In genomic region chr2:12555012-12555645, GRCh38 we compare ENCODE assay signal across 8 cellular contexts.
DNase-seq lines count a peak whose midpoint lies in the region; ATAC-seq, FAIRE-seq and TF ChIP-seq lines count a peak whose summit lies in the region.

No MANE protein-coding gene starts in this region.

- H3K27ac ChIP-seq in left lung, result no peak overlapping the region

- no peak for FAIRE-seq in GM12891 (lab: Jason Lieb, UNC)

- H3K4me1 Mint-ChIP-seq in activated T-helper 2 cell treated with anti-CD3 and anti-CD28 coated beads, Interferon-gamma antibody, Interleukin-2, Interleukin-4, amounts not matched to agents 10 μg/mL and 5 μg/mL and 100 μg/mL, durations not matched to agents 14 hours and 24 hours and 36 hours (ENCODE audit: low read depth), result peaks cover 42% of the 10 kb centered on the region

- H3K9me3 Mint-ChIP-seq in activated T-helper 2 cell treated with anti-CD3 and anti-CD28 coated beads, Interferon-gamma antibody, Interleukin-2, Interleukin-4, amounts not matched to agents 10 μg/mL and 5 μg/mL and 100 μg/mL, durations not matched to agents 14 hours and 24 hours and 36 hours, result peaks cover 6% of the 10 kb centered on the region

- no peaks in the 10 kb centered on the region for H3K27me3 ChIP-seq in left lung

- intact Hi-C loops in activated T-helper 2 cell treated with anti-CD3 and anti-CD28 coated beads, Interferon-gamma antibody, Interleukin-2, Interleukin-4, amounts not matched to agents 10 μg/mL and 5 μg/mL and 100 μg/mL, durations not matched to agents 14 hours and 24 hours and 36 hours (cut with micrococcal nuclease), result loop anchor here (1.0 to 10.0 kb wide), 10 partner anchors 40 to 803 kb away; partner anchors contain the start of gene TRIB2
- intact Hi-C loops in left lung (cut with DNase I), result no loop called here

- H3K4me1 ChIP-seq in left lung, result peaks cover 0 to 11% of the 10 kb centered on the region in 2 donors

- no peak overlapping the region for H3K4me3 ChIP-seq in left lung

- no peak for TF ChIP-seq POLR2A in GM12891 (IDR thresholded peaks at IDR 0.05; ENCODE audit: low read depth, low read length)

- peak; percentile 47 for ATAC-seq in HG03342 (IDR thresholded peaks at IDR 0.05; ENCODE audit: unreplicated experiment)
- peak; percentile 51 for ATAC-seq in left lung

- H3K4me3 Mint-ChIP-seq in activated T-helper 2 cell treated with anti-CD3 and anti-CD28 coated beads, Interferon-gamma antibody, Interleukin-2, Interleukin-4, amounts not matched to agents 10 μg/mL and 5 μg/mL and 100 μg/mL, durations not matched to agents 14 hours and 24 hours and 36 hours (ENCODE audit: low read depth), result peak overlapping the region; percentile 14

- no peaks in the 10 kb centered on the region for H3K9me3 ChIP-seq in left lung

- H3K27ac Mint-ChIP-seq in activated T-helper 2 cell treated with anti-CD3 and anti-CD28 coated beads, Interferon-gamma antibody, Interleukin-2, Interleukin-4, amounts not matched to agents 10 μg/mL and 5 μg/mL and 100 μg/mL, durations not matched to agents 14 hours and 24 hours and 36 hours, result peak overlapping the region; percentile 85

- peaks cover 7% of the 10 kb centered on the region for H3K36me3 Mint-ChIP-seq in activated T-helper 2 cell treated with anti-CD3 and anti-CD28 coated beads, Interferon-gamma antibody, Interleukin-2, Interleukin-4, amounts not matched to agents 10 μg/mL and 5 μg/mL and 100 μg/mL, durations not matched to agents 14 hours and 24 hours and 36 hours (ENCODE audit: low read depth)

- no peaks in the 10 kb centered on the region for H3K27me3 Mint-ChIP-seq in activated T-helper 2 cell treated with anti-CD3 and anti-CD28 coated beads, Interferon-gamma antibody, Interleukin-2, Interleukin-4, amounts not matched to agents 10 μg/mL and 5 μg/mL and 100 μg/mL, durations not matched to agents 14 hours and 24 hours and 36 hours (ENCODE audit: low read depth)

- no peaks in the 10 kb centered on the region for H3K36me3 ChIP-seq in left lung

- no peak for TF ChIP-seq CTCF in left lung (IDR thresholded peaks at IDR 0.05)

- DNase-seq in ELR (ENCODE audit: low read depth) (peak; percentile 75), left lung (no peak), COLO668 (lab: John Stamatoyannopoulos, UW; ENCODE audit: unreplicated experiment) (no peak), GM12891 (ENCODE audit: insufficient read length, low spot score) (no peak), NCI-H345 (lab: John Stamatoyannopoulos, UW) (no peak), NCI-H1694 treated with DMSO at 0.1 percent for 48 hours (lab: John Stamatoyannopoulos, UW) (no peak)
- no peak for DNase-seq in activated T-helper 2 cell treated with anti-CD3 and anti-CD28 coated beads, Interferon-gamma antibody, Interleukin-2, Interleukin-4, amounts not matched to agents 10 μg/mL and 5 μg/mL and 100 μg/mL, durations not matched to agents 14 hours and 24 hours and 36 hours (ENCODE audit: low spot score)

TF ChIP-seq in GM12891, 5 proteins besides CTCF, POLR2A, EP300 and RAD21:
- no peak for TF ChIP-seq SPI1 (IDR thresholded peaks at IDR 0.05; ENCODE audit: low read depth, low read length)
- no peak for TF ChIP-seq TAF1 (IDR thresholded peaks at IDR 0.05; ENCODE audit: low read depth, low read length)
- no peak for TF ChIP-seq POLR2AphosphoS5 (IDR thresholded peaks at IDR 0.05; ENCODE audit: low read depth, low read length)
- no peak for TF ChIP-seq POU2F2 (IDR thresholded peaks at IDR 0.05; ENCODE audit: low read depth, low read length)
- TF ChIP-seq PAX5 (IDR thresholded peaks at IDR 0.05; ENCODE audit: insufficient read depth, low read length, severe bottlenecking), result no peak
